23 cellular contexts compared by ENCODE assay signal in the genomic region with DNA sequence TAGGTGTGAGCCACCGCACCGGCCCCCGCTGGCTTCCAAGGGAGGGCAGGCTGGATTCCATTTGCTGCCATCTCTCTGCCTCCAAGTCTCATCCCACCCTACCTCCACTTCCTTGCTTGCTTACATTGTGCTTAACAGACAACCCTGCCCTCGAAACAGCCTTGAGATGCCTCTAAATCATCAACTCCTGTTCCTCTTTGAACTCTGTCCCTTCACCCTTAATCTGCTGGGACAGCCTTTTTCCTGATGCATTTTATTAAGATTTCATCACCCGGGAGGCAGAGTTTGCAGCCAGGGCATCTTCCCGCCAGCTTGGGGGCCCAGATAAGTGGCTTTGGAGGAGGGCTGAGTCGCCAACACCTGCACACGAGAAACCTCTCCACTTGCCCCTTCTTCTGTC.
"Had no signal": no experiment of that assay in that cellular context is flagged by ENCODE, and none has a peak within 500 bp of the region (broad histone marks: within the 10 kb centered on the region; RNA-seq: fewer than 3 reads in every experiment).

No MANE protein-coding gene starts in this region.

- H3K4me1 Mint-ChIP-seq: naive B cell had no signal

- DNase-seq: dermis blood vessel endothelial cell; effector CD4-positive, alpha-beta T cell; effector memory CD4-positive, alpha-beta T cell; foreskin keratinocyte; heart right ventricle; hippocampal formation; left cardiac atrium; left lung; left ventricle myocardium superior; lower lobe of right lung; mesenchymal stem cell; mucosa of descending colon; naive B cell had no signal

- FAIRE-seq: colon, endothelial cell of umbilical vein, frontal cortex, islet of Langerhans, keratinocyte had no signal

- H3K9me3 ChIP-seq: esophagus muscularis mucosa, gastroesophageal sphincter, heart right ventricle, left lung, lower lobe of right lung, mucosa of descending colon had no signal

- H3K4me3 ChIP-seq: coronary artery, dorsolateral prefrontal cortex, esophagus muscularis mucosa, gastroesophageal sphincter, heart right ventricle, left lung, lower lobe of right lung, mucosa of descending colon had no signal

- H3K27me3 Mint-ChIP-seq: naive B cell had no signal

- H3K27ac Mint-ChIP-seq: mesothelial cell of epicardium had no signal

- H3K4me1 ChIP-seq: esophagus muscularis mucosa, gastroesophageal sphincter, heart right ventricle, left lung, lower lobe of right lung had no signal

- H3K27ac ChIP-seq: coronary artery, dorsolateral prefrontal cortex, esophagus muscularis mucosa, foreskin keratinocyte, gastroesophageal sphincter, heart right ventricle, left lung, lower lobe of right lung had no signal

- H3K4me3 Mint-ChIP-seq: mesothelial cell of epicardium, naive B cell had no signal

- H3K36me3 Mint-ChIP-seq: naive B cell had no signal

- H3K36me3 ChIP-seq: esophagus muscularis mucosa, gastroesophageal sphincter, heart right ventricle, left lung, lower lobe of right lung had no signal

- H3K27me3 ChIP-seq: dorsolateral prefrontal cortex, esophagus muscularis mucosa, gastroesophageal sphincter, left lung had no signal
